ENCODE assay signal across 17 cellular contexts in genomic region chr2:241154915-241155314, GRCh38. TPM values are rescaled to one million over a fixed set of nuclear protein-coding genes. Genes with fewer than 3 reads are reported as not detected.
DNase-seq lines count a peak whose midpoint lies in the region; ATAC-seq lines count a peak whose summit lies in the region.
"Had no signal": no experiment of that assay in that cellular context is flagged by ENCODE, and none has a peak within 500 bp of the region (broad histone marks: within the 10 kb centered on the region; RNA-seq: fewer than 3 reads in every experiment).

No MANE protein-coding gene starts in this region.

- no CpG with 5 or more reads among the region's 4 CpGs for WGBS in trophoblast cell (ENCODE audit: extremely low coverage, insufficient coverage, insufficient read length)

- no peak overlapping the region for H3K23ac ChIP-seq in trophoblast cell (ENCODE audit: low read length)

- H3K79me2 ChIP-seq in trophoblast cell (ENCODE audit: control insufficient read depth, insufficient read depth, low read length, poor library complexity), result peaks cover 2% of the 10 kb centered on the region

- no peak overlapping the region for H2BK120ac ChIP-seq in trophoblast cell (ENCODE audit: insufficient read depth, low read length, poor library complexity)

- H2BK5ac ChIP-seq in trophoblast cell (ENCODE audit: low read depth, low read length, poor library complexity), result no peak overlapping the region

- H3K9ac ChIP-seq in trophoblast cell (ENCODE audit: low read length), result peak overlapping the region; percentile 11

- H3K4me2 ChIP-seq in trophoblast cell (ENCODE audit: low read length), result no peak overlapping the region

- no peak overlapping the region for H3K14ac ChIP-seq in trophoblast cell (ENCODE audit: low read length)

- ATAC-seq in HG02763 (IDR thresholded peaks at IDR 0.05; ENCODE audit: unreplicated experiment), result no peak
- ATAC-seq: left ventricle myocardium superior; naive thymus-derived CD8-positive, alpha-beta T cell; sciatic nerve had no signal

- H2AK5ac ChIP-seq in trophoblast cell (ENCODE audit: low read length), result no peak overlapping the region

- DNase-seq in stimulated activated CD4-positive, alpha-beta T cell treated with anti-CD3 and anti-CD28 coated beads, Interleukin-12 subunit alpha, Interleukin-12 subunit beta, amount 100 ng/mL, for 4 hours, result peak; percentile 20
- no peak for DNase-seq in stimulated activated CD4-positive, alpha-beta T cell treated with anti-CD3 and anti-CD28 coated beads, Interleukin-4, amount 100 ng/mL, for 1 hour
- DNase-seq in amniotic epithelial cell (ENCODE audit: low read depth) (peak; percentile 32), trophoblast cell (no peak), superior temporal gyrus (ENCODE audit: extremely low spot score) (peak; percentile 68), SW480 (ENCODE audit: low spot score) (no peak), mesenteric fat pad (ENCODE audit: low spot score) (no peak)
- DNase-seq: activated CD4-positive, CD25-positive, alpha-beta regulatory T cell; AML-193; erythroblast; H7; left ventricle myocardium superior; naive thymus-derived CD8-positive, alpha-beta T cell; NCI-H446 had no signal

- H3K4ac ChIP-seq in trophoblast cell (ENCODE audit: low read depth, low read length), result no peak overlapping the region

- H3K27ac ChIP-seq in trophoblast cell (ENCODE audit: low read depth, low read length), result no peak overlapping the region

- no peak overlapping the region for H4K91ac ChIP-seq in trophoblast cell (ENCODE audit: low read depth, low read length)

- H3K4me3 ChIP-seq in trophoblast cell (ENCODE audit: low read depth, low read length), result no peak overlapping the region

- peaks cover 25 to 37% of the 10 kb centered on the region in 2 experiments for H3K36me3 ChIP-seq in trophoblast cell (ENCODE audit: control insufficient read depth in 1 of 2, insufficient read depth in 2 of 2, low read length in 2 of 2)

- peaks cover 4% of the 10 kb centered on the region for H3K79me1 ChIP-seq in trophoblast cell (ENCODE audit: low read length)

- H3K9me3 ChIP-seq in trophoblast cell (ENCODE audit: insufficient read depth, low read depth, low read length), result peaks cover 1% of the 10 kb centered on the region

- H4K8ac ChIP-seq in trophoblast cell (ENCODE audit: low read depth, low read length), result no peak overlapping the region

- no peak overlapping the region for H2BK12ac ChIP-seq in trophoblast cell (ENCODE audit: low read length)

- H4K12ac ChIP-seq in trophoblast cell (ENCODE audit: low read depth, low read length), result no peak overlapping the region

- no peak overlapping the region for H3K18ac ChIP-seq in trophoblast cell (ENCODE audit: low read length)

- peaks cover 4 to 8% of the 10 kb centered on the region in 2 experiments for H3K4me1 ChIP-seq in trophoblast cell (ENCODE audit: control insufficient read depth in 1 of 2, insufficient read depth in 2 of 2, low read length in 2 of 2)

- no peak overlapping the region for H2AFZ ChIP-seq in trophoblast cell (ENCODE audit: insufficient read depth, low read length, poor library complexity)

- no peaks in the 10 kb centered on the region for H3K27me3 ChIP-seq in trophoblast cell (ENCODE audit: insufficient read depth, low read length)

RNA-seq across cellular contexts. Expression of gene PPP1R7, which starts 4.6 kb away (rescaled TPM):
- polyA plus RNA-seq in trophoblast cell (2013), result 62.6 and 68.8 TPM in 2 replicates
- total RNA-seq in mesenteric fat pad, result 48.9 TPM

RNA-seq across cellular contexts. Expression of gene PASK, which starts 5.6 kb away (rescaled TPM):
- polyA plus RNA-seq in trophoblast cell (2013), result 12.7 and 15.6 TPM in 2 replicates
- total RNA-seq in mesenteric fat pad, result 6.4 TPM

RNA-seq across cellular contexts. Expression of gene ANO7, which starts 33.6 kb away (rescaled TPM):
- 1.9 and 2.1 TPM in 2 replicates for polyA plus RNA-seq in trophoblast cell (2013)
- total RNA-seq in mesenteric fat pad, result 1.7 TPM
- polyA plus RNA-seq: IgD-negative memory B cell had no signal

RNA-seq across cellular contexts. Expression of gene MTERF4, which starts 52.8 kb away (rescaled TPM):
- polyA plus RNA-seq in trophoblast cell (2013), result 16.4 TPM in 2 replicates
- 23.6 TPM for total RNA-seq in mesenteric fat pad

Comparison
In these comparisons a context has a peak if more than half of its experiments do, and no peak if none do; other contexts are left out.
1. DNase-seq: peak in stimulated activated CD4-positive, alpha-beta T cell treated with anti-CD3 and anti-CD28 coated beads, Interleukin-12 subunit alpha, Interleukin-12 subunit beta, amount 100 ng/mL, for 4 hours (single experiment), amniotic epithelial cell (single experiment) and superior temporal gyrus (single experiment); none in stimulated activated CD4-positive, alpha-beta T cell treated with anti-CD3 and anti-CD28 coated beads, Interleukin-4, amount 100 ng/mL, for 1 hour (single experiment), trophoblast cell (0 of 2), SW480 (single experiment) and mesenteric fat pad (single experiment).